Comparison of ENCODE assay signal across 27 cellular contexts in genomic region chr15:96924570-96924969, GRCh38.
"Had no signal": no experiment of that assay in that cellular context is flagged by ENCODE, and none has a peak within 500 bp of the region (broad histone marks: within the 10 kb centered on the region; RNA-seq: fewer than 3 reads in every experiment).

No MANE protein-coding gene starts in this region.

- DNase-seq: effector memory CD8-positive, alpha-beta T cell; erythroblast; esophagus squamous epithelium; gastrocnemius medialis; head of caudate nucleus; left ventricle myocardium superior; mucosa of descending colon; naive B cell; nucleus accumbens; stimulated activated CD4-positive, alpha-beta T cell treated with anti-CD3 and anti-CD28 coated beads, Interleukin-12 subunit alpha, Interleukin-12 subunit beta, amount 100 ng/mL, for 4 hours; stimulated activated CD4-positive, alpha-beta T cell treated with anti-CD3 and anti-CD28 coated beads, Interleukin-1b, Interleukin-23, amount 100 ng/mL, for 48 hours; stimulated activated CD4-positive, alpha-beta T cell treated with anti-CD3 and anti-CD28 coated beads, Interleukin-4, amount 100 ng/mL, for 1 hour; stimulated activated CD8-positive, alpha-beta memory T cell treated with anti-CD3 and anti-CD28 coated beads, Interleukin-4, amount 100 ng/mL, for 48 hours; stimulated activated naive CD4-positive, alpha-beta T cell; stimulated activated naive CD8-positive, alpha-beta T cell treated with anti-CD3 and anti-CD28 coated beads, Interleukin-15, amount 100 ng/mL, for 72 hours; transverse colon; upper lobe of right lung; uterus had no signal

- ATAC-seq: effector memory CD8-positive, alpha-beta T cell; gastrocnemius medialis; left ventricle myocardium superior; mucosa of descending colon; natural killer cell treated with Interleukin-12 subunit alpha and Interleukin-12 subunit beta and Interleukin-15 and Interleukin-18, amount 100 ng/mL, for 72 hours; sciatic nerve; stimulated activated naive CD8-positive, alpha-beta T cell treated with anti-CD3 and anti-CD28 coated beads, Interleukin-15, amount 100 ng/mL, for 72 hours; upper lobe of right lung had no signal

- H3K4me3 ChIP-seq: coronary artery, esophagus squamous epithelium, gastrocnemius medialis, lung, mucosa of descending colon, neural progenitor cell, prostate gland, right atrium auricular region, smooth muscle cell, suprapubic skin, transverse colon, upper lobe of right lung, uterus had no signal
